18 cellular contexts compared by ENCODE assay signal in the genomic region with DNA sequence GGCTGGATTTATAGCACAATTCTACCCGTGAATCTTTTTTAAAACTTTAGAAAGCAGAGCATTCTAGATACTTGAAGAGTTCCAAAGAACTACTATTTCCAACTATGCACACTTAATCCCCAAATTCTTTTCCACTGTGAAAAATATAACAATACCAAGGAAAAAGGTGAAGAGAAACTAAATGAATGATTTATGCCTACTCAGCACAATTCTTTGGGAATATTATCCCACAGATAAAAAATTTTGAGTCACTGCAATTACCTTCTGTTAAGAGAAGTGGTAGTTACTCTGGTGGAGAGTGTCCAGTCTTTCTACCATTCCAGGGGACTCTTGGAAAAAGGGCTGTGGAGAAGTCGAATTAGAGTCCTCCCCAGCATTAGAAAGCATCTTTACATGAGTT. TPM values are rescaled to one million over a fixed set of nuclear protein-coding genes. Genes with fewer than 3 reads are reported as not detected.
DNase-seq lines count a peak whose midpoint lies in the region; ATAC-seq, FAIRE-seq and TF ChIP-seq lines count a peak whose summit lies in the region.
"Had no signal": no experiment of that assay in that cellular context is flagged by ENCODE, and none has a peak within 500 bp of the region (broad histone marks: within the 10 kb centered on the region; RNA-seq: fewer than 3 reads in every experiment).

No MANE protein-coding gene starts in this region.

- H2BK12ac ChIP-seq in H1 (ENCODE audit: low read depth, low read length) = no peak overlapping the region

- CTCF ChIA-PET in A549 (lab: Yijun Ruan, JAX) = no interaction called here
- CTCF ChIA-PET in IMR-90 (lab: Yijun Ruan, JAX) = no interaction called here
- CTCF ChIA-PET in H1 (lab: Charles Lee; ENCODE audit: partially characterized antibody) = no interaction called here

- no peak overlapping the region for H2BK20ac ChIP-seq in IMR-90 (ENCODE audit: low read depth, low read length)
- H2BK20ac ChIP-seq in H1 (ENCODE audit: low read length) = no peak overlapping the region

- H3K4ac ChIP-seq in IMR-90 (ENCODE audit: low read depth, low read length) (no peak overlapping the region), H1 (replicated peaks; ENCODE audit: insufficient read length, low read depth, low read length) (no peak overlapping the region)

- H2BK120ac ChIP-seq in IMR-90 (ENCODE audit: low read depth, low read length) = no peak overlapping the region
- H2BK120ac ChIP-seq in H1 (replicated peaks; ENCODE audit: low read depth, low read length) = no peak overlapping the region

- H4K8ac ChIP-seq in IMR-90 (ENCODE audit: low read depth in 2 of 2, low read length in 2 of 2) (no peak overlapping the region), H1 (ENCODE audit: extremely low read depth, insufficient read depth, low read length) (no peak overlapping the region)

- no peak overlapping the region for H2BK5ac ChIP-seq in IMR-90 (ENCODE audit: low read depth, low read length, poor library complexity, severe bottlenecking)
- no peak overlapping the region for H2BK5ac ChIP-seq in H1 (ENCODE audit: low read depth, low read length)

- BruUV-seq in IMR-90 (replicated peaks; lab: Mats Ljungman, UMichigan) = no TSS peak

- H3K9me1 ChIP-seq in IMR-90 (ENCODE audit: insufficient read depth, low read length) = 0 out of 2 replicates have a peak, but pooled peaks cover 2% of the 10 kb centered on the region

- H3K36me3 ChIP-seq in IMR-90 (ENCODE audit: control insufficient read depth, insufficient read depth, low read length) = no peaks in the 10 kb centered on the region
- H3K36me3 ChIP-seq in H1 (ENCODE audit: control insufficient read depth in 2 of 4, insufficient read depth in 4 of 4, low read length in 3 of 4) = no peaks in the 10 kb centered on the region

- no peak overlapping the region for H3K9ac ChIP-seq in IMR-90 (ENCODE audit: low read depth, low read length)
- H3K9ac ChIP-seq in H1 (replicated peaks in 1 of 4; ENCODE audit: extremely low read depth in 1 of 4, low read depth in 3 of 4, low read length in 3 of 4) = no peak overlapping the region
- H3K9ac ChIP-seq: BLaER1 treated with 17β-estradiol and CSF1 and Interleukin-3, amounts not matched to agents 10 nM and 100 nM had no signal

- H3K79me1 ChIP-seq in IMR-90 (ENCODE audit: low read depth in 1 of 2, low read length in 2 of 2) (no peaks in the 10 kb centered on the region), H1 (ENCODE audit: low read depth, low read length) (no peaks in the 10 kb centered on the region)

- H3K14ac ChIP-seq in IMR-90 (replicated peaks; ENCODE audit: low read depth, low read length) (no peak overlapping the region), H1 (ENCODE audit: insufficient read length) (no peak overlapping the region)

- in situ Hi-C loops in IMR-90 (cut with MboI; ENCODE audit: low sequenced_read_pairs) = no loop called here

- no peak for ATAC-seq in A549
- no peak for ATAC-seq in IMR-90 (ENCODE audit: low read depth)
- no peak for ATAC-seq in HG03457 (IDR thresholded peaks at IDR 0.05; ENCODE audit: unreplicated experiment)
- ATAC-seq in GM21367 (IDR thresholded peaks at IDR 0.05; ENCODE audit: unreplicated experiment) = no peak
- ATAC-seq: CD8-positive, alpha-beta T cell had no signal

- H2AK9ac ChIP-seq in IMR-90 (replicated peaks; ENCODE audit: low read depth, low read length, poor library complexity) = no peak overlapping the region

- no peaks in the 10 kb centered on the region for H3K9me3 ChIP-seq in A549
- no peaks in the 10 kb centered on the region for H3K9me3 ChIP-seq in IMR-90 (ENCODE audit: control insufficient read depth, insufficient read depth, low read length)
- H3K9me3 ChIP-seq in H1 (ENCODE audit: insufficient read depth in 2 of 2, low read depth in 1 of 2, low read length in 1 of 2) = no peaks in the 10 kb centered on the region
- H3K9me3 ChIP-seq: BLaER1 treated with 17β-estradiol and CSF1 and Interleukin-3, amounts not matched to agents 10 nM and 100 nM; Caco-2 had no signal

- DNase-seq in A549 (ENCODE audit: low read depth in 1 of 2, low spot score in 1 of 2) = no peak
- no peak for DNase-seq in IMR-90
- DNase-seq in H1 (ENCODE audit: low read depth in 1 of 2, low spot score in 2 of 2) = no peak
- DNase-seq: 8988T; AML-193; Caco-2; Calu3; CD4-positive, alpha-beta T cell; CD8-positive, alpha-beta T cell; DMS79 treated with DMSO at 0.1 percent for 48 hours; GF-D8 had no signal

- WGBS in A549 (ENCODE audit: missing lambda C conversion rate) = 75% methylated on average over 2 of the region's 2 CpGs
- no CpG with 5 or more reads among the region's 2 CpGs for WGBS in IMR-90 (ENCODE audit: extremely low coverage in 2 of 2, insufficient read length in 1 of 2), 2 experiments
- WGBS in H1 (ENCODE audit: extremely low coverage in 1 of 2, insufficient coverage in 1 of 2, insufficient read length in 1 of 2, insufficient replicate concordance in 2 of 2, low coverage in 1 of 2, low lambda C conversion rate in 2 of 2, missing lambda C conversion rate in 1 of 2), 2 experiments = 83% methylated on average over 2 of the region's 2 CpGs; no CpG with 5 or more reads in 1 of the 2 experiments

- TF ChIP-seq POLR2A in A549 (IDR thresholded peaks at IDR 0.05; ENCODE audit: low read length) = no peak
- TF ChIP-seq POLR2A in IMR-90 (IDR thresholded peaks at IDR 0.05; ENCODE audit: low read depth, low read length) = no peak
- TF ChIP-seq POLR2A in H1 (IDR thresholded peaks at IDR 0.05; ENCODE audit: control extremely low read depth in 1 of 2, low read depth in 2 of 2, low read length in 2 of 2) = no peak

- H4K20me1 ChIP-seq in IMR-90 (ENCODE audit: insufficient read depth, low read length) (no peaks in the 10 kb centered on the region), H1 (replicated peaks in 1 of 2; ENCODE audit: control insufficient read depth in 1 of 2, insufficient read depth in 2 of 2, low read length in 2 of 2) (no peaks in the 10 kb centered on the region)
- H4K20me1 ChIP-seq: BLaER1 treated with 17β-estradiol and CSF1 and Interleukin-3, amounts not matched to agents 10 nM and 100 nM had no signal

- TF ChIP-seq EP300 in A549 (IDR thresholded peaks at IDR 0.05) (no peak), H1 (IDR thresholded peaks at IDR 0.05; ENCODE audit: borderline replicate concordance in 1 of 2, low read depth in 2 of 2, low read length in 2 of 2) (no peak)

- H2AFZ ChIP-seq in IMR-90 (replicated peaks; ENCODE audit: low read length, poor library complexity) (no peak overlapping the region), H1 (ENCODE audit: low read length) (no peak overlapping the region)

- H3K4me2 ChIP-seq in A549 = no peak overlapping the region
- no peak overlapping the region for H3K4me2 ChIP-seq in IMR-90 (ENCODE audit: low read depth, low read length)
- no peak overlapping the region for H3K4me2 ChIP-seq in H1 (ENCODE audit: insufficient read depth in 1 of 2, low read depth in 2 of 2, low read length in 2 of 2)
- H3K4me2 ChIP-seq: BLaER1 treated with 17β-estradiol and CSF1 and Interleukin-3, amounts not matched to agents 10 nM and 100 nM had no signal

- intact Hi-C loops in IMR-90 (cut with micrococcal nuclease) = no loop called here

- dilution Hi-C loops in IMR-90 (cut with HindIII; ENCODE audit: low sequenced_read_pairs, unreplicated experiment) = no loop called here

- H3K18ac ChIP-seq in IMR-90 (ENCODE audit: low read depth, low read length) = no peak overlapping the region
- H3K18ac ChIP-seq in H1 (ENCODE audit: extremely low read depth, low read length) = no peak overlapping the region

- H4K91ac ChIP-seq in IMR-90 (ENCODE audit: insufficient read depth, low read depth, low read length) (no peak overlapping the region), H1 (replicated peaks; ENCODE audit: insufficient read length, low read length) (no peak overlapping the region)

- H3K56ac ChIP-seq in IMR-90 (ENCODE audit: extremely low read depth, insufficient read depth, low read length) (no peak overlapping the region), H1 (replicated peaks; ENCODE audit: insufficient read length, low read depth, low read length) (no peak overlapping the region)

- H4K5ac ChIP-seq in IMR-90 (ENCODE audit: low read depth, low read length) (no peak overlapping the region), H1 (ENCODE audit: insufficient read length, low read depth, low read length) (no peak overlapping the region)

- H2AK5ac ChIP-seq in IMR-90 (ENCODE audit: low read depth, low read length) (no peak overlapping the region), H1 (ENCODE audit: low read depth, low read length) (no peak overlapping the region)

- POLR2A ChIA-PET in A549 (lab: Yijun Ruan, JAX) = no interaction called here
- POLR2A ChIA-PET in IMR-90 (lab: Charles Lee; ENCODE audit: unreplicated experiment) = no interaction called here
- POLR2A ChIA-PET in H1 (lab: Charles Lee; ENCODE audit: partially characterized antibody) = no interaction called here

- H3K23me2 ChIP-seq in H1 (ENCODE audit: low read depth, low read length) = no peaks in the 10 kb centered on the region

- H3K4me1 ChIP-seq in A549 (no peaks in the 10 kb centered on the region), IMR-90 (ENCODE audit: control insufficient read depth, insufficient read depth, low read length) (no peaks in the 10 kb centered on the region; the same call in 1 of the 2 replicates), H1 (replicated peaks in 1 of 4; ENCODE audit: control insufficient read depth in 3 of 4, insufficient read depth in 4 of 4, low read length in 3 of 4) (no peaks in the 10 kb centered on the region)
- H3K4me1 ChIP-seq: BLaER1 treated with 17β-estradiol and CSF1 and Interleukin-3, amounts not matched to agents 10 nM and 100 nM; Caco-2 had no signal

- no peaks in the 10 kb centered on the region for H3K79me2 ChIP-seq in H1 (ENCODE audit: control insufficient read depth in 1 of 2, insufficient read depth in 2 of 2, low read length in 2 of 2)

- no peaks in the 10 kb centered on the region for H3K27me3 ChIP-seq in IMR-90 (ENCODE audit: control insufficient read depth, insufficient read depth, low read length)
- no peaks in the 10 kb centered on the region for H3K27me3 ChIP-seq in H1 (replicated peaks in 1 of 4; ENCODE audit: control insufficient read depth in 3 of 4, extremely low read depth in 1 of 4, insufficient read depth in 3 of 4, low read length in 3 of 4)
- H3K27me3 ChIP-seq: BLaER1 treated with 17β-estradiol and CSF1 and Interleukin-3, amounts not matched to agents 10 nM and 100 nM had no signal

- H2BK15ac ChIP-seq in IMR-90 (ENCODE audit: low read depth, low read length) = no peak overlapping the region
- no peak overlapping the region for H2BK15ac ChIP-seq in H1 (ENCODE audit: low read length)

- no peak for FAIRE-seq in A549 (lab: Jason Lieb, UNC)
- FAIRE-seq in H1 (lab: Jason Lieb, UNC) = no peak
- FAIRE-seq: A204.1, GM12891, GM19239 had no signal

- no peak overlapping the region for H3K27ac ChIP-seq in A549
- no peak overlapping the region for H3K27ac ChIP-seq in IMR-90 (ENCODE audit: insufficient read depth, low read length)
- no peak overlapping the region for H3K27ac ChIP-seq in H1 (ENCODE audit: low read depth, low read length)
- H3K27ac ChIP-seq: BLaER1 treated with 17β-estradiol and CSF1 and Interleukin-3, amounts not matched to agents 10 nM and 100 nM; C4-2B had no signal

- H3K4me3 ChIP-seq in A549 (no peak overlapping the region), IMR-90 (ENCODE audit: insufficient read depth, low read depth, low read length) (no peak overlapping the region), H1 (ENCODE audit: extremely low read depth in 1 of 4, insufficient read depth in 2 of 4, low read depth in 3 of 4, low read length in 4 of 4) (no peak overlapping the region)
- H3K4me3 ChIP-seq: BLaER1 treated with 17β-estradiol and CSF1 and Interleukin-3, amounts not matched to agents 10 nM and 100 nM had no signal

- H3K23ac ChIP-seq in IMR-90 (ENCODE audit: low read depth, low read length) (no peak overlapping the region), H1 (ENCODE audit: insufficient read length) (no peak overlapping the region)

- no peak for TF ChIP-seq RAD21 in A549 (conservative IDR thresholded peaks at IDR 0.05 in 1 of 2, IDR thresholded peaks at IDR 0.05 in 1 of 2)
- no peak for TF ChIP-seq RAD21 in IMR-90 (IDR thresholded peaks at IDR 0.05; ENCODE audit: low read length)
- TF ChIP-seq RAD21 in H1 (IDR thresholded peaks at IDR 0.05 in 1 of 2, conservative IDR thresholded peaks at IDR 0.05 in 1 of 2; ENCODE audit: low read depth in 2 of 2, low read length in 2 of 2) = no peak

- TF ChIP-seq CTCF in A549 (IDR thresholded peaks at IDR 0.05) = no peak
- TF ChIP-seq CTCF in IMR-90 (conservative IDR thresholded peaks at IDR 0.05; ENCODE audit: low read depth, low read length) = no peak
- no peak for TF ChIP-seq CTCF in H1 (IDR thresholded peaks at IDR 0.05; ENCODE audit: control extremely low read depth in 1 of 3, insufficient read depth in 1 of 3, low read depth in 1 of 3, low read length in 3 of 3)

RNA-seq across cellular contexts. Expression of a gene that starts 39.2 kb away (rescaled TPM):
- 7.7 and 9.8 TPM in 2 replicates for polyA plus RNA-seq in A549 (2011; rRNA removed)
- 0.75 and 1.0 TPM in 2 replicates for polyA plus RNA-seq in A549 (2012; cell fraction: cytosol; rRNA removed)
- polyA plus RNA-seq in A549 (2012; cell fraction: nucleus; rRNA removed) = 0.94 and 1.6 TPM in 2 replicates
- polyA plus RNA-seq in A549 (2017; fragmentation: RNase III; extraction: RNeasy Plus Mini Kit Qiagen cat#74134 plus additional on column Dnase treatment) = 2.7 to 3.2 TPM (median 3.2 TPM) in 3 replicates
- polyA minus RNA-seq in A549 (2011; rRNA and poly(A)+ RNA removed) = 1.5 and 1.7 TPM in 2 replicates
- 0.54 and 1.7 TPM in 2 replicates for total RNA-seq in IMR-90 (2012; rRNA removed)
- 0.52 and 0.60 TPM in 2 replicates for polyA plus RNA-seq in IMR-90 (2012; rRNA removed)
- 0.23 TPM in 2 replicates for polyA plus RNA-seq in IMR-90 (2012; cell fraction: cytosol; rRNA removed)
- polyA plus RNA-seq in IMR-90 (2012; cell fraction: nucleus; rRNA removed; ENCODE audit: low replicate concordance) = 0.33 and 0.94 TPM in 2 replicates
- 3.5 and 5.6 TPM in 2 replicates for total RNA-seq in H1 (2021; fragmentation: NEBNext Ultra II Directional; extraction: Animal tissue kit (Norgen Biotek cat#: 25700))
- 0.72 and 0.74 TPM in 2 replicates for polyA plus RNA-seq in H1 (2011; rRNA removed)
- polyA plus RNA-seq in H1 (2011; cell fraction: cytosol; rRNA removed) = 1.4 TPM
- polyA plus RNA-seq in H1 (2011; cell fraction: nucleus; rRNA removed) = 0.50 TPM
- polyA plus RNA-seq in H1 (2012, experiment 1 of 2) = 0.76 to 1.9 TPM (median 0.95 TPM) in 4 replicates
- polyA plus RNA-seq in H1 (2012, experiment 2 of 2) = 0.12 TPM
- 2.6 TPM for polyA plus RNA-seq in H1 (2013, experiment 1 of 2)
- polyA plus RNA-seq in H1 (2013, experiment 2 of 2) = 3.1 TPM
- polyA minus RNA-seq in H1 (2011; rRNA and poly(A)+ RNA removed) = 0.69 and 1.6 TPM in 2 replicates
- polyA minus RNA-seq in H1 (2011; cell fraction: cytosol; rRNA and poly(A)+ RNA removed) = 2.6 TPM
- 3.7 TPM for polyA minus RNA-seq in H1 (2011; cell fraction: nucleus; rRNA and poly(A)+ RNA removed)
